In genomic region chr1:35784364-35784763, GRCh38 we compare ENCODE assay signal across 3 cellular contexts.
TF ChIP-seq lines count a peak whose summit lies in the region.
"Not testable (repeated sequence)": the region's sequence is repeated elsewhere in the genome, so short reads cannot be mapped to it uniquely, and the experiment has no call there.

No MANE protein-coding gene starts in this region.

TF ChIP-seq in Ishikawa, 13 proteins besides CTCF, POLR2A, EP300 and RAD21:
- 0 out of 2 replicates have a peak, but pooled peaks have one; percentile 31 for TF ChIP-seq CEBPB (IDR thresholded peaks at IDR 0.05)

TF ChIP-seq in K562, 482 proteins besides CTCF, POLR2A, EP300 and RAD21:
- TF ChIP-seq CEBPB (tag; IDR thresholded peaks at IDR 0.05), result peak; percentile 85
- TF ChIP-seq CEBPG (CRISPR knock-in tag; IDR thresholded peaks at IDR 0.05), result 0 out of 2 replicates have a peak, but pooled peaks have one; percentile 20
- not testable (repeated sequence) for TF ChIP-seq CEBPG (tag; conservative IDR thresholded peaks at IDR 0.05 in 1 of 2, IDR thresholded peaks at IDR 0.05 in 1 of 2)
TF ChIP-seq in K562: peak in this region for 2; not testable (repeated sequence) for 480.

TF ChIP-seq in HepG2, 621 proteins besides CTCF, POLR2A, EP300 and RAD21:
- TF ChIP-seq CEBPG (CRISPR knock-in tag; IDR thresholded peaks at IDR 0.05) (peak; percentile 39; the same call in 1 of the 2 replicates), CEBPB (IDR thresholded peaks at IDR 0.05; ENCODE audit: borderline replicate concordance, low read depth, low read length) (peak; percentile 9; the same call in 1 of the 2 replicates), ZNF770 (CRISPR knock-in tag; IDR thresholded peaks at IDR 0.05) (peak; percentile 15; the same call in 1 of the 2 replicates)
